In genomic region chr4:150117629-150118028, GRCh38 we compare ENCODE assay signal across 22 cellular contexts. TPM values are rescaled to one million over a fixed set of nuclear protein-coding genes. Genes with fewer than 3 reads are reported as not detected.
"Had no signal": no experiment of that assay in that cellular context is flagged by ENCODE, and none has a peak within 500 bp of the region (broad histone marks: within the 10 kb centered on the region; RNA-seq: fewer than 3 reads in every experiment).

No MANE protein-coding gene starts in this region.

- H3K36me3 Mint-ChIP-seq: activated CD8-positive, alpha-beta memory T cell treated with anti-CD3 and anti-CD28 coated beads, Interleukin-2, amount 10 ng/mL, durations not matched to agents 7 days and 5 days; immature natural killer cell had no signal

- H3K27me3 ChIP-seq: body of pancreas, esophagus squamous epithelium, suprapubic skin, upper lobe of left lung had no signal

- ATAC-seq: activated CD8-positive, alpha-beta memory T cell treated with anti-CD3 and anti-CD28 coated beads, Interleukin-2, amount 10 ng/mL, durations not matched to agents 7 days and 5 days; body of pancreas; mucosa of descending colon; stimulated activated naive CD8-positive, alpha-beta T cell treated with anti-CD3 and anti-CD28 coated beads, Interleukin-15, amount 100 ng/mL, for 72 hours had no signal

- DNase-seq: activated B cell treated with CpG ODN at 0.5 μM for 24 hours; activated CD4-positive, alpha-beta memory T cell treated with anti-CD3 and anti-CD28 coated beads, Interleukin-2, amount 10 ng/mL, durations not matched to agents 7 days and 5 days; activated CD4-positive, alpha-beta T cell treated with anti-CD3 and anti-CD28 coated beads for 4 hours; activated CD8-positive, alpha-beta memory T cell treated with anti-CD3 and anti-CD28 coated beads, Interleukin-2, amount 10 ng/mL, durations not matched to agents 7 days and 5 days; activated naive CD4-positive, alpha-beta T cell treated with anti-CD3 and anti-CD28 coated beads for 36 hours; effector memory CD4-positive, alpha-beta T cell; esophagus squamous epithelium; immature natural killer cell; kidney glomerular epithelial cell; mucosa of descending colon; naive B cell; stimulated activated naive CD8-positive, alpha-beta T cell treated with anti-CD3 and anti-CD28 coated beads, Interleukin-15, amount 100 ng/mL, for 72 hours; T-helper 9 cell; upper lobe of left lung had no signal

- H3K4me1 Mint-ChIP-seq: activated B cell treated with CpG ODN at 0.5 μM for 24 hours; central memory CD8-positive, alpha-beta T cell; immature natural killer cell had no signal

- H3K27me3 Mint-ChIP-seq: dendritic cell treated with granulocyte-macrophage colony-stimulating factor and Interleukin-4, amounts not matched to agents 40 ng/mL and 50 ng/mL, for 4 days had no signal

- H3K36me3 ChIP-seq: esophagus squamous epithelium, prostate gland, suprapubic skin, upper lobe of left lung had no signal

- H3K27ac Mint-ChIP-seq: activated B cell treated with CpG ODN at 0.5 μM for 24 hours; activated CD4-positive, alpha-beta memory T cell treated with anti-CD3 and anti-CD28 coated beads, Interleukin-2, amount 10 ng/mL, durations not matched to agents 7 days and 5 days; activated CD8-positive, alpha-beta memory T cell treated with anti-CD3 and anti-CD28 coated beads, Interleukin-2, amount 10 ng/mL, durations not matched to agents 7 days and 5 days; activated naive CD4-positive, alpha-beta T cell treated with anti-CD3 and anti-CD28 coated beads for 36 hours; dendritic cell treated with granulocyte-macrophage colony-stimulating factor and Interleukin-4, amounts not matched to agents 40 ng/mL and 50 ng/mL, for 4 days; immature natural killer cell; stimulated activated naive CD8-positive, alpha-beta T cell treated with anti-CD3 and anti-CD28 coated beads, Interleukin-15, amount 100 ng/mL, for 72 hours had no signal

- H3K4me1 ChIP-seq: prostate gland, suprapubic skin had no signal

- H3K27ac ChIP-seq: body of pancreas, esophagus squamous epithelium, prostate gland, SK-N-MC, suprapubic skin, upper lobe of left lung had no signal

- H3K9me3 ChIP-seq: body of pancreas, prostate gland, suprapubic skin had no signal

- H3K4me3 ChIP-seq: body of pancreas, esophagus squamous epithelium, left ventricle myocardium inferior, mucosa of descending colon, prostate gland, SK-N-MC, suprapubic skin, upper lobe of left lung had no signal

- H3K4me3 Mint-ChIP-seq: activated B cell treated with CpG ODN at 0.5 μM for 24 hours; activated CD4-positive, alpha-beta memory T cell treated with anti-CD3 and anti-CD28 coated beads, Interleukin-2, amount 10 ng/mL, durations not matched to agents 7 days and 5 days; activated CD8-positive, alpha-beta memory T cell treated with anti-CD3 and anti-CD28 coated beads, Interleukin-2, amount 10 ng/mL, durations not matched to agents 7 days and 5 days; activated naive CD4-positive, alpha-beta T cell treated with anti-CD3 and anti-CD28 coated beads for 36 hours; central memory CD8-positive, alpha-beta T cell; dendritic cell treated with granulocyte-macrophage colony-stimulating factor and Interleukin-4, amounts not matched to agents 40 ng/mL and 50 ng/mL, for 4 days; immature natural killer cell; neural crest cell; stimulated activated naive CD8-positive, alpha-beta T cell treated with anti-CD3 and anti-CD28 coated beads, Interleukin-15, amount 100 ng/mL, for 72 hours had no signal

RNA-seq across cellular contexts. Expression of gene DCLK2, which starts 39.4 kb away (rescaled TPM):
- total RNA-seq: activated naive CD4-positive, alpha-beta T cell treated with anti-CD3 and anti-CD28 coated beads for 36 hours had no signal
- polyA plus RNA-seq: immature natural killer cell had no signal
